10 cellular contexts compared by ENCODE assay signal in genomic region chr1:64514197-64514765, GRCh38. TPM values are rescaled to one million over a fixed set of nuclear protein-coding genes. Genes with fewer than 3 reads are reported as not detected.
DNase-seq lines count a peak whose midpoint lies in the region; ATAC-seq and TF ChIP-seq lines count a peak whose summit lies in the region.
"Had no signal": no experiment of that assay in that cellular context is flagged by ENCODE, and none has a peak within 500 bp of the region (broad histone marks: within the 10 kb centered on the region; RNA-seq: fewer than 3 reads in every experiment).

No MANE protein-coding gene starts in this region.

- peaks cover 87% of the 10 kb centered on the region for H3K79me2 ChIP-seq in hepatocyte

- H3K4me1 ChIP-seq in adrenal gland (replicated peaks in 1 of 2) = peaks cover 54 to 56% of the 10 kb centered on the region in 2 donors
- H3K4me1 ChIP-seq in hepatocyte (ENCODE audit: insufficient read depth) = peaks cover 42% of the 10 kb centered on the region
- H3K4me1 ChIP-seq in spleen = peaks cover 13 to 72% (median 55%) of the 10 kb centered on the region in 6 donors

- ATAC-seq in natural killer cell treated with Interleukin-12 subunit alpha and Interleukin-12 subunit beta and Interleukin-15 and Interleukin-18, amount 100 ng/mL, for 72 hours = no peak
- no peak for ATAC-seq in GM21576 (IDR thresholded peaks at IDR 0.05; ENCODE audit: unreplicated experiment)

- H3K27me3 Mint-ChIP-seq in glutamatergic neuron (ENCODE audit: unreplicated experiment) = no peaks in the 10 kb centered on the region
- H3K27me3 Mint-ChIP-seq in natural killer cell treated with Interleukin-12 subunit alpha and Interleukin-12 subunit beta and Interleukin-15 and Interleukin-18, amount 100 ng/mL, for 72 hours = peaks cover 0 to 22% of the 10 kb centered on the region in 2 donors

- intact Hi-C loops in adrenal gland (cut with DNase I) = no loop called here
- intact Hi-C loops in spleen (cut with DNase I; ENCODE audit: low total_unique reads) = no loop called here

- WGBS in adrenal gland, 4 donors = 0 to 3% (median 0%) methylated on average over 1 of the region's 1 CpG
- 32% methylated on average over 1 of the region's 1 CpG for WGBS in hepatocyte (ENCODE audit: low lambda C conversion rate, missing lambda C conversion rate)
- 6 to 34% (median 13%) methylated on average over 1 of the region's 1 CpG for WGBS in spleen, 5 donors

- H2AFZ ChIP-seq in hepatocyte = no peak overlapping the region

- H3K36me3 ChIP-seq in adrenal gland (replicated peaks in 1 of 2) (no peaks in the 10 kb centered on the region), hepatocyte (replicated peaks; ENCODE audit: insufficient read depth, low read depth) (no peaks in the 10 kb centered on the region), spleen (no peaks in the 10 kb centered on the region)

- DNase-seq in HCEC 1CT (peak; percentile 80), adrenal gland (no peak), hepatocyte (ENCODE audit: low spot score) (peak; percentile 51), spleen (no peak), glutamatergic neuron (no peak)
- no peak for DNase-seq in natural killer cell treated with Interleukin-12 subunit alpha and Interleukin-12 subunit beta and Interleukin-15 and Interleukin-18, amount 100 ng/mL, for 72 hours (ENCODE audit: low spot score)
- DNase-seq in stimulated activated CD8-positive, alpha-beta memory T cell treated with anti-CD3 and anti-CD28 coated beads, Interleukin-4, amount 100 ng/mL, for 48 hours = no peak
- DNase-seq: activated CD8-positive, alpha-beta memory T cell treated with anti-CD3 and anti-CD28 coated beads, Interleukin-2, amount 50 U/mL, for 4 hours; NCI-H2107 had no signal

- H3K4me1 Mint-ChIP-seq in glutamatergic neuron (ENCODE audit: low read depth, unreplicated experiment) = peaks cover 23% of the 10 kb centered on the region
- H3K4me1 Mint-ChIP-seq in natural killer cell treated with Interleukin-12 subunit alpha and Interleukin-12 subunit beta and Interleukin-15 and Interleukin-18, amount 100 ng/mL, for 72 hours (ENCODE audit: low read depth in 2 of 2) = no peaks in the 10 kb centered on the region

- peak overlapping the region; percentile 44 for H3K4me2 ChIP-seq in hepatocyte

- H3K27me3 ChIP-seq in adrenal gland (no peaks in the 10 kb centered on the region), hepatocyte (no peaks in the 10 kb centered on the region), spleen (replicated peaks in 1 of 7) (no peaks in the 10 kb centered on the region)

- no peak for TF ChIP-seq CTCF in adrenal gland (IDR thresholded peaks at IDR 0.05)
- TF ChIP-seq CTCF in hepatocyte (IDR thresholded peaks at IDR 0.05; ENCODE audit: poor library complexity) = no peak
- TF ChIP-seq CTCF in spleen (IDR thresholded peaks at IDR 0.05 in 8 of 11, conservative IDR thresholded peaks at IDR 0.05 in 3 of 11) = no peak
- TF ChIP-seq CTCF in glutamatergic neuron (IDR thresholded peaks at IDR 0.05; ENCODE audit: partially characterized antibody, unreplicated experiment) = no peak

- H3K4me3 ChIP-seq in adrenal gland (peak overlapping the region in 1 of 4 donors; percentile 24), hepatocyte (no peak overlapping the region), spleen (no peak overlapping the region)

- H3K9me3 Mint-ChIP-seq in glutamatergic neuron (ENCODE audit: unreplicated experiment) = no peaks in the 10 kb centered on the region
- H3K9me3 Mint-ChIP-seq in natural killer cell treated with Interleukin-12 subunit alpha and Interleukin-12 subunit beta and Interleukin-15 and Interleukin-18, amount 100 ng/mL, for 72 hours = no peaks in the 10 kb centered on the region

- H3K9me2 ChIP-seq in hepatocyte (replicated peaks; ENCODE audit: insufficient read depth) = no peaks in the 10 kb centered on the region

- no peaks in the 10 kb centered on the region for H3K36me3 Mint-ChIP-seq in glutamatergic neuron (ENCODE audit: unreplicated experiment)
- no peaks in the 10 kb centered on the region for H3K36me3 Mint-ChIP-seq in natural killer cell treated with Interleukin-12 subunit alpha and Interleukin-12 subunit beta and Interleukin-15 and Interleukin-18, amount 100 ng/mL, for 72 hours

- no peaks in the 10 kb centered on the region for H3K9me3 ChIP-seq in adrenal gland (replicated peaks in 1 of 3)
- H3K9me3 ChIP-seq in hepatocyte (ENCODE audit: low read depth) = no peaks in the 10 kb centered on the region
- H3K9me3 ChIP-seq in spleen = no peaks in the 10 kb centered on the region

- peak overlapping the region in 4 of 5 donors; percentile 27 to 75 (median 66) for H3K27ac ChIP-seq in adrenal gland
- H3K27ac ChIP-seq in hepatocyte = peak overlapping the region; percentile 48
- peak overlapping the region; percentile 30 to 82 (median 66) for H3K27ac ChIP-seq in spleen

- H4K20me1 ChIP-seq in hepatocyte (ENCODE audit: insufficient read depth, poor library complexity, severe bottlenecking) = no peaks in the 10 kb centered on the region

- H3K4me3 Mint-ChIP-seq in glutamatergic neuron (ENCODE audit: unreplicated experiment) = no peak overlapping the region
- no peak overlapping the region for H3K4me3 Mint-ChIP-seq in natural killer cell treated with Interleukin-12 subunit alpha and Interleukin-12 subunit beta and Interleukin-15 and Interleukin-18, amount 100 ng/mL, for 72 hours

- TF ChIP-seq POLR2A in adrenal gland (IDR thresholded peaks at IDR 0.05) (no peak), spleen (IDR thresholded peaks at IDR 0.05) (no peak)

- H3K27ac Mint-ChIP-seq in glutamatergic neuron (ENCODE audit: unreplicated experiment) = no peak overlapping the region
- no peak overlapping the region for H3K27ac Mint-ChIP-seq in natural killer cell treated with Interleukin-12 subunit alpha and Interleukin-12 subunit beta and Interleukin-15 and Interleukin-18, amount 100 ng/mL, for 72 hours

RNA-seq across cellular contexts. Expression of gene CACHD1, which starts 44.4 kb away (rescaled TPM):
- total RNA-seq in adrenal gland (10 to 100 TPM; 21.1 to 43.1 (median 32.7) TPM), hepatocyte (35.1 and 39.7 TPM in 2 replicates), spleen (10 to 100 TPM in 6 of 7 donors, 1 to 10 TPM in 1; 9.5 to 17.3 (median 13.0) TPM), glutamatergic neuron (ENCODE audit: unreplicated experiment) (9.4 TPM)
- polyA plus RNA-seq in adrenal gland (10 to 100 TPM; 14.8 to 23.6 (median 15.8) TPM), hepatocyte (16.7 and 23.8 TPM in 2 replicates), spleen (1 to 10 TPM; 1.1 to 2.7 (median 1.4) TPM)
- under 1 TPM; 0.11 to 0.14 TPM for total RNA-seq in natural killer cell treated with Interleukin-12 subunit alpha and Interleukin-12 subunit beta and Interleukin-15 and Interleukin-18, amount 100 ng/mL, for 72 hours

Comparison
In these comparisons a context has a peak if more than half of its experiments do, and no peak if none do; other contexts are left out.
1. DNase-seq: peak in HCEC 1CT (single experiment) and hepatocyte (single experiment); none in adrenal gland (0 of 7), spleen (single experiment), glutamatergic neuron (single experiment), natural killer cell treated with Interleukin-12 subunit alpha and Interleukin-12 subunit beta and Interleukin-15 and Interleukin-18, amount 100 ng/mL, for 72 hours (single experiment) and stimulated activated CD8-positive, alpha-beta memory T cell treated with anti-CD3 and anti-CD28 coated beads, Interleukin-4, amount 100 ng/mL, for 48 hours (single experiment).
2. Peak in every context shown above with its lines, with median percentiles within 50 percentile points of each other: H3K27ac ChIP-seq.